In genomic region chr3:15065550-15066007, GRCh38 we compare ENCODE assay signal across 8 cellular contexts. TPM values are rescaled to one million over a fixed set of nuclear protein-coding genes. Genes with fewer than 3 reads are reported as not detected.
DNase-seq lines count a peak whose midpoint lies in the region; ATAC-seq and TF ChIP-seq lines count a peak whose summit lies in the region.

No MANE protein-coding gene starts in this region.

- no CpG with 5 or more reads among the region's 16 CpGs for WGBS in iPS DF 6.9 (ENCODE audit: insufficient coverage, insufficient read length)

- peaks cover 23% of the 10 kb centered on the region for H3K4me1 Mint-ChIP-seq in HFFc6 (ENCODE audit: low read depth)
- peaks cover 22% of the 10 kb centered on the region for H3K4me1 Mint-ChIP-seq in activated CD4-positive, alpha-beta memory T cell treated with anti-CD3 and anti-CD28 coated beads for 36 hours (ENCODE audit: low read depth)
- H3K4me1 Mint-ChIP-seq in stimulated activated naive B cell treated with anti-CD40 and anti-IgM and Interleukin-4, amounts not matched to agents 10 μg/mL and 1 μg/mL and 100 μg/mL, for 72 hours, result peaks cover 15 to 35% of the 10 kb centered on the region in 2 donors

- no peaks in the 10 kb centered on the region for H3K9me3 Mint-ChIP-seq in HFFc6
- H3K9me3 Mint-ChIP-seq in activated CD4-positive, alpha-beta memory T cell treated with anti-CD3 and anti-CD28 coated beads for 36 hours, result no peaks in the 10 kb centered on the region
- no peaks in the 10 kb centered on the region for H3K9me3 Mint-ChIP-seq in stimulated activated naive B cell treated with anti-CD40 and anti-IgM and Interleukin-4, amounts not matched to agents 10 μg/mL and 1 μg/mL and 100 μg/mL, for 72 hours

- POLR2A ChIA-PET in activated CD4-positive, alpha-beta memory T cell treated with anti-CD3 and anti-CD28 coated beads for 36 hours (lab: Charles Lee), result interaction anchor here (0.7 to 1.7 kb wide), 7 partner anchors 10 to 414 kb away, joined by 3 to 23 read pairs (median 3); partner anchors contain the start of genes CAPN7, CCDC174, NR2C2 and RBSN

- H3K36me3 ChIP-seq in iPS DF 6.9 (ENCODE audit: control insufficient read depth, insufficient read depth, low read length), result no peaks in the 10 kb centered on the region

- H3K4me1 ChIP-seq in iPS DF 6.9 (ENCODE audit: control insufficient read depth, insufficient read depth, low read length), result no peaks in the 10 kb centered on the region; the same call in 1 of the 2 replicates

- ATAC-seq in stimulated activated naive B cell treated with anti-CD40 and anti-IgM and Interleukin-4, amounts not matched to agents 10 μg/mL and 1 μg/mL and 100 μg/mL, for 72 hours (replicated peaks), result no peak

- TF ChIP-seq CTCF in HFFc6 (IDR thresholded peaks at IDR 0.05), result no peak

- peak overlapping the region; percentile 96 for H3K4me3 Mint-ChIP-seq in HFFc6
- H3K4me3 Mint-ChIP-seq in activated CD4-positive, alpha-beta memory T cell treated with anti-CD3 and anti-CD28 coated beads for 36 hours, result peak overlapping the region; percentile 96
- H3K4me3 Mint-ChIP-seq in stimulated activated naive B cell treated with anti-CD40 and anti-IgM and Interleukin-4, amounts not matched to agents 10 μg/mL and 1 μg/mL and 100 μg/mL, for 72 hours, result peak overlapping the region; percentile 98 to 99

- H3K4me3 ChIP-seq in iPS DF 6.9 (ENCODE audit: low read length), result peak overlapping the region; percentile 59; the same call in 1 of the 2 replicates

- peaks cover 13% of the 10 kb centered on the region for H3K36me3 Mint-ChIP-seq in HFFc6 (ENCODE audit: low read depth)
- peaks cover 11% of the 10 kb centered on the region for H3K36me3 Mint-ChIP-seq in activated CD4-positive, alpha-beta memory T cell treated with anti-CD3 and anti-CD28 coated beads for 36 hours
- peaks cover 23 to 38% of the 10 kb centered on the region in 2 donors for H3K36me3 Mint-ChIP-seq in stimulated activated naive B cell treated with anti-CD40 and anti-IgM and Interleukin-4, amounts not matched to agents 10 μg/mL and 1 μg/mL and 100 μg/mL, for 72 hours

- H3K9me3 ChIP-seq in iPS DF 6.9 (ENCODE audit: control insufficient read depth, insufficient read depth, low read length), result no peaks in the 10 kb centered on the region

- no peak for DNase-seq in HFFc6
- DNase-seq in activated CD4-positive, alpha-beta memory T cell treated with anti-CD3 and anti-CD28 coated beads for 36 hours, result no peak
- no peak for DNase-seq in iPS DF 6.9 (ENCODE audit: low read depth, low spot score)
- DNase-seq in stimulated activated naive B cell treated with anti-CD40 and anti-IgM and Interleukin-4, amounts not matched to agents 10 μg/mL and 1 μg/mL and 100 μg/mL, for 72 hours, result no peak
- no peak for DNase-seq in NOMO-1 treated with DMSO at 0.1 percent for 48 hours (lab: John Stamatoyannopoulos, UW; ENCODE audit: unreplicated experiment)
- DNase-seq in NCI-H446 treated with DMSO at 0.1 percent for 48 hours (lab: John Stamatoyannopoulos, UW), result no peak
- DNase-seq in NCI-H128 (lab: John Stamatoyannopoulos, UW; ENCODE audit: unreplicated experiment), result no peak
- DNase-seq in midbrain (lab: John Stamatoyannopoulos, UW), result no peak

- CTCF ChIA-PET in activated CD4-positive, alpha-beta memory T cell treated with anti-CD3 and anti-CD28 coated beads for 36 hours (lab: Charles Lee), result interaction anchor here (1.0 to 2.6 kb wide), 5 partner anchors 14 to 144 kb away, joined by 3 to 11 read pairs (median 4); no protein-coding TSS in a partner anchor

- peaks cover 2% of the 10 kb centered on the region for H3K27me3 Mint-ChIP-seq in HFFc6 (ENCODE audit: insufficient read depth)
- no peaks in the 10 kb centered on the region for H3K27me3 Mint-ChIP-seq in activated CD4-positive, alpha-beta memory T cell treated with anti-CD3 and anti-CD28 coated beads for 36 hours
- H3K27me3 Mint-ChIP-seq in stimulated activated naive B cell treated with anti-CD40 and anti-IgM and Interleukin-4, amounts not matched to agents 10 μg/mL and 1 μg/mL and 100 μg/mL, for 72 hours, result no peaks in the 10 kb centered on the region

- peak overlapping the region; percentile 94 for H3K27ac Mint-ChIP-seq in HFFc6
- H3K27ac Mint-ChIP-seq in activated CD4-positive, alpha-beta memory T cell treated with anti-CD3 and anti-CD28 coated beads for 36 hours, result peak overlapping the region; percentile 90
- peak overlapping the region; percentile 99 for H3K27ac Mint-ChIP-seq in stimulated activated naive B cell treated with anti-CD40 and anti-IgM and Interleukin-4, amounts not matched to agents 10 μg/mL and 1 μg/mL and 100 μg/mL, for 72 hours

- H3K27me3 ChIP-seq in iPS DF 6.9 (ENCODE audit: control insufficient read depth, insufficient read depth, low read length), result no peaks in the 10 kb centered on the region

- intact Hi-C loops in activated CD4-positive, alpha-beta memory T cell treated with anti-CD3 and anti-CD28 coated beads for 36 hours (cut with micrococcal nuclease), result loop anchor here (1.0 kb wide), 5 partner anchors 10 to 414 kb away; partner anchors contain the start of genes CAPN7, CCDC174 and RBSN

- no peak overlapping the region for H3K27ac ChIP-seq in iPS DF 6.9 (ENCODE audit: low read length)

RNA-seq across cellular contexts. Expression of gene MRPS25, which starts 0.5 kb away (rescaled TPM):
- 10 to 100 TPM; 31.4 to 45.2 (median 33.4) TPM for total RNA-seq in HFFc6 (2021; fragmentation: NEBNext Ultra II Directional; extraction: Animal tissue kit (Norgen Biotek cat#: 25700))
- 10 to 100 TPM; 53.8 to 58.5 TPM for total RNA-seq in activated CD4-positive, alpha-beta memory T cell treated with anti-CD3 and anti-CD28 coated beads for 36 hours

RNA-seq across cellular contexts. Expression of gene RBSN, which starts 33.4 kb away (rescaled TPM):
- 10 to 100 TPM; 17.6 to 22.2 (median 19.3) TPM for total RNA-seq in HFFc6 (2021; fragmentation: NEBNext Ultra II Directional; extraction: Animal tissue kit (Norgen Biotek cat#: 25700))
- total RNA-seq in activated CD4-positive, alpha-beta memory T cell treated with anti-CD3 and anti-CD28 coated beads for 36 hours, result 10 to 100 TPM; 15.0 to 15.3 TPM
